Comparison of ENCODE assay signal across 9 cellular contexts in the genomic region with DNA sequence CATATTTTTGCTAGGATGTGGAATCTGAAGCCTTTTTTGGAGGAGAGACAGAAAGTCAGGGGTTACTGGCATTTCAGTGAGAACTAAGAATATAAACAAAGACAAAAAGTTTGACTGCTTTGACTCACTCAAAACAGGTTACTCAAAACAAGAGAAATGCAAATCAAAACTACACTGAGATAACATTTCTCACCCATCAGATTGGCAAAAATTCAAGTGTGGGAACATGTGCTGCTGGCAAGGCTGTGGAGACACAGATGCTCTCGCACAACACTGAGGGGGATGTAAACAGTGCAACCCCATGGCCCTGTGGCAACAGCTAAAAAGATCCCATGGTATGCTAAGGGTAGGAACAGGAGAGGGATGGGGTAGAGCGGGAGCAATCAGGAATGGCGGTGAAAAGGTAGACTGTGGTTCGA.
A peak's percentile ranks its signal among the peaks of the same experiment; 100 is the strongest.
DNase-seq lines count a peak whose midpoint lies in the region; ATAC-seq and TF ChIP-seq lines count a peak whose summit lies in the region.
"Had no signal": no experiment of that assay in that cellular context is flagged by ENCODE, and none has a peak within 500 bp of the region (broad histone marks: within the 10 kb centered on the region; RNA-seq: fewer than 3 reads in every experiment).

No MANE protein-coding gene starts in this region.

- H3K27ac ChIP-seq in OCI-LY7 (ENCODE audit: low read depth, low read length, poor library complexity, severe bottlenecking) (no peak overlapping the region), GM23248 (no peak overlapping the region)

- peak in 23 of 42 donors; percentile 34 to 82 (median 50) for DNase-seq in head of caudate nucleus
- no peak for DNase-seq in OCI-LY7 (ENCODE audit: low spot score)
- no peak for DNase-seq in GM23248
- DNase-seq in SHP77 treated with DMSO at 0.1 percent for 48 hours (lab: John Stamatoyannopoulos, UW): no peak
- no peak for DNase-seq in NCI-H2196 treated with DMSO at 0.1 percent for 48 hours (lab: John Stamatoyannopoulos, UW; ENCODE audit: unreplicated experiment)
- DNase-seq: T1000 had no signal

- no peak for TF ChIP-seq CTCF in OCI-LY7 (conservative IDR thresholded peaks at IDR 0.05; ENCODE audit: low read length)

- 82 to 84% methylated on average over 4 of the region's 4 CpGs for WGBS in GM23248 (ENCODE audit: low coverage in 1 of 2, low lambda C conversion rate in 2 of 2, missing lambda C conversion rate in 2 of 2), 2 experiments

- H3K27me3 ChIP-seq in GM23248 (replicated peaks; ENCODE audit: insufficient read depth): no peaks in the 10 kb centered on the region

- H3K9me3 ChIP-seq in OCI-LY7 (ENCODE audit: low read length) (no peaks in the 10 kb centered on the region), GM23248 (ENCODE audit: low read depth) (no peaks in the 10 kb centered on the region)

- H3K4me1 ChIP-seq in OCI-LY7 (ENCODE audit: insufficient read depth, low read length, poor library complexity, severe bottlenecking): peaks cover 19% of the 10 kb centered on the region
- no peaks in the 10 kb centered on the region for H3K4me1 ChIP-seq in GM23248 (ENCODE audit: insufficient read depth)

- H3K79me2 ChIP-seq in OCI-LY7 (ENCODE audit: insufficient read depth, low read depth, low read length) (no peaks in the 10 kb centered on the region), GM23248 (ENCODE audit: insufficient read depth) (no peaks in the 10 kb centered on the region)

- H3K4me3 ChIP-seq in OCI-LY7 (ENCODE audit: low read depth, low read length, poor library complexity, severe bottlenecking) (no peak overlapping the region), GM23248 (no peak overlapping the region)

- CTCF ChIA-PET in OCI-LY7 (lab: Charles Lee; ENCODE audit: unreplicated experiment): no interaction called here

- H3F3A ChIP-seq in GM23248 (ENCODE audit: insufficient read depth): no peaks in the 10 kb centered on the region

- ATAC-seq in GM18511 (IDR thresholded peaks at IDR 0.05; ENCODE audit: unreplicated experiment) (peak; percentile 85), GM21526 (IDR thresholded peaks at IDR 0.05; ENCODE audit: low FRiP score, unreplicated experiment) (peak; percentile 47), HG03521 (IDR thresholded peaks at IDR 0.05; ENCODE audit: unreplicated experiment) (peak; percentile 77)

- no peak overlapping the region for H2AFZ ChIP-seq in OCI-LY7 (ENCODE audit: low read length)
- no peak overlapping the region for H2AFZ ChIP-seq in GM23248

- BruUV-seq in OCI-LY7 (replicated peaks; lab: Mats Ljungman, UMichigan): no TSS peak

- in situ Hi-C loops in GM23248 (cut with MboI): no loop called here

- no peaks in the 10 kb centered on the region for H3K9me2 ChIP-seq in OCI-LY7 (ENCODE audit: insufficient read depth, low read length)
- no peaks in the 10 kb centered on the region for H3K9me2 ChIP-seq in GM23248 (ENCODE audit: insufficient read depth)

- H3K4me2 ChIP-seq in OCI-LY7 (ENCODE audit: low read length): no peak overlapping the region
- no peak overlapping the region for H3K4me2 ChIP-seq in GM23248 (ENCODE audit: unreplicated experiment)

- H3K9ac ChIP-seq in GM23248: no peak overlapping the region

- POLR2A ChIA-PET in OCI-LY7 (lab: Charles Lee): interaction anchor here (0.6 to 1.1 kb wide), 3 partner anchors 20 to 236 kb away, joined by 3 to 7 read pairs (median 3); no protein-coding TSS in a partner anchor

- H3K36me3 ChIP-seq in OCI-LY7 (ENCODE audit: insufficient read depth, low read length) (no peaks in the 10 kb centered on the region), GM23248 (ENCODE audit: low read depth) (no peaks in the 10 kb centered on the region)

- H4K20me1 ChIP-seq in OCI-LY7 (ENCODE audit: insufficient read depth, low read length) (no peaks in the 10 kb centered on the region), GM23248 (ENCODE audit: insufficient read depth) (no peaks in the 10 kb centered on the region)

- intact Hi-C loops in head of caudate nucleus (cut with DNase I) (no loop called here), OCI-LY7 (cut with micrococcal nuclease; ENCODE audit: unreplicated experiment) (no loop called here)

Comparison
In these comparisons a context has a peak if more than half of its experiments do, and no peak if none do; other contexts are left out.
1. DNase-seq: peak in head of caudate nucleus (23 of 42); none in OCI-LY7 (single experiment), GM23248 (single experiment), SHP77 treated with DMSO at 0.1 percent for 48 hours (single experiment) and NCI-H2196 treated with DMSO at 0.1 percent for 48 hours (single experiment).
2. Peak in every context shown above with its lines, with median percentiles within 50 percentile points of each other: ATAC-seq.